Comparison of ENCODE assay signal across 27 cellular contexts in genomic region chr18:33270297-33270696, GRCh38.
DNase-seq lines count a peak whose midpoint lies in the region; ATAC-seq and TF ChIP-seq lines count a peak whose summit lies in the region.
"Had no signal": no experiment of that assay in that cellular context is flagged by ENCODE, and none has a peak within 500 bp of the region (broad histone marks: within the 10 kb centered on the region; RNA-seq: fewer than 3 reads in every experiment).

No MANE protein-coding gene starts in this region.

- no peak for TF ChIP-seq RAD21 in neural cell (conservative IDR thresholded peaks at IDR 0.05)

- H3K4me2 ChIP-seq in neural cell (ENCODE audit: low read length): no peak overlapping the region
- H3K4me2 ChIP-seq: A549; BLaER1; BLaER1 treated with 17β-estradiol and CSF1 and Interleukin-3, amounts not matched to agents 10 nM and 100 nM had no signal

- no peak overlapping the region for H3K27ac ChIP-seq in neural cell (ENCODE audit: low read length)
- H3K27ac ChIP-seq: 22Rv1; A549; BLaER1; BLaER1 treated with 17β-estradiol and CSF1 and Interleukin-3, amounts not matched to agents 10 nM and 100 nM; C4-2B had no signal

- no peaks in the 10 kb centered on the region for H3K9me2 ChIP-seq in neural cell (ENCODE audit: insufficient read depth, low read length)

- TF ChIP-seq EP300 in neural cell (conservative IDR thresholded peaks at IDR 0.05; ENCODE audit: poor library complexity, severe bottlenecking): peak; percentile 99

- no peak overlapping the region for H3K4me3 ChIP-seq in neural cell (ENCODE audit: low read length)
- H3K4me3 ChIP-seq: A549; BLaER1; BLaER1 treated with 17β-estradiol and CSF1 and Interleukin-3, amounts not matched to agents 10 nM and 100 nM had no signal

- H3K9me3 ChIP-seq in neural cell (ENCODE audit: low read length): no peaks in the 10 kb centered on the region
- H3K9me3 ChIP-seq: A549; BE2C; BLaER1; BLaER1 treated with 17β-estradiol and CSF1 and Interleukin-3, amounts not matched to agents 10 nM and 100 nM; Caco-2 had no signal

- DNase-seq in left colon: no peak
- DNase-seq: 8988T; ACHN; AML-193; BE2C; C1 segment of cervical spinal cord; Caco-2; Calu3; CD4-positive, alpha-beta memory T cell; CD4-positive, alpha-beta T cell; CD4-positive, CD25-positive, alpha-beta regulatory T cell; CD8-positive, alpha-beta memory T cell; CD8-positive, alpha-beta T cell; COR-L47; DMS 273 treated with DMSO at 0.1 percent for 48 hours; DMS153; DMS53; DMS79; DMS79 treated with DMSO at 0.1 percent for 48 hours; DND-41; EL had no signal

- ATAC-seq in left colon: no peak
- ATAC-seq: A549; CD8-positive, alpha-beta T cell had no signal

- H2AFZ ChIP-seq in neural cell (ENCODE audit: low read depth, low read length): no peak overlapping the region

- no peaks in the 10 kb centered on the region for H3K36me3 ChIP-seq in neural cell (ENCODE audit: insufficient read depth, low read length)
- H3K36me3 ChIP-seq: BE2C; BLaER1; BLaER1 treated with 17β-estradiol and CSF1 and Interleukin-3, amounts not matched to agents 10 nM and 100 nM had no signal

- no peak for TF ChIP-seq CTCF in neural cell (IDR thresholded peaks at IDR 0.05; ENCODE audit: poor library complexity, severe bottlenecking)

- H3F3A ChIP-seq in neural cell (ENCODE audit: insufficient read depth, low read length, poor library complexity, severe bottlenecking): no peaks in the 10 kb centered on the region

- H3K79me2 ChIP-seq in neural cell (replicated peaks; ENCODE audit: insufficient read depth, low read length): no peaks in the 10 kb centered on the region

- no peaks in the 10 kb centered on the region for H4K20me1 ChIP-seq in neural cell (ENCODE audit: insufficient read depth)
- H4K20me1 ChIP-seq: BLaER1; BLaER1 treated with 17β-estradiol and CSF1 and Interleukin-3, amounts not matched to agents 10 nM and 100 nM had no signal

- intact Hi-C loops in left colon (cut with DNase I, micrococcal nuclease): no loop called here

- no peak overlapping the region for H3K9ac ChIP-seq in neural cell (ENCODE audit: low read length)
- H3K9ac ChIP-seq: BLaER1; BLaER1 treated with 17β-estradiol and CSF1 and Interleukin-3, amounts not matched to agents 10 nM and 100 nM had no signal

- H3K27me3 ChIP-seq in neural cell (ENCODE audit: insufficient read depth, low read depth, low read length): no peaks in the 10 kb centered on the region
- H3K27me3 ChIP-seq: BE2C; BLaER1; BLaER1 treated with 17β-estradiol and CSF1 and Interleukin-3, amounts not matched to agents 10 nM and 100 nM had no signal

TF ChIP-seq in neural cell, 6 proteins besides CTCF, POLR2A, EP300 and RAD21:
- no peak for TF ChIP-seq SMC3 (conservative IDR thresholded peaks at IDR 0.05; ENCODE audit: poor library complexity)
- peak; percentile 44 for TF ChIP-seq REST (IDR thresholded peaks at IDR 0.05; ENCODE audit: borderline replicate concordance)
- no peak for TF ChIP-seq EZH2 (IDR thresholded peaks at IDR 0.05; ENCODE audit: borderline replicate concordance, insufficient read depth, low read length, poor library complexity, severe bottlenecking)
- TF ChIP-seq TAF1 (IDR thresholded peaks at IDR 0.05; ENCODE audit: low read depth): no peak
- no peak for TF ChIP-seq MXI1 (conservative IDR thresholded peaks at IDR 0.05; ENCODE audit: poor library complexity, severe bottlenecking)
- TF ChIP-seq POLR2AphosphoS5 (IDR thresholded peaks at IDR 0.05): peak; percentile 92
